Comparison of ENCODE assay signal across 20 cellular contexts in genomic region chr3:168087539-168087938, GRCh38.
"Had no signal": no experiment of that assay in that cellular context is flagged by ENCODE, and none has a peak within 500 bp of the region (broad histone marks: within the 10 kb centered on the region; RNA-seq: fewer than 3 reads in every experiment).

No MANE protein-coding gene starts in this region.

- H3K27ac ChIP-seq: ascending aorta, gastrocnemius medialis, ovary, psoas muscle, suprapubic skin had no signal

- H3K9me3 ChIP-seq: ascending aorta, gastrocnemius medialis, heart right ventricle, mucosa of descending colon, ovary, psoas muscle, suprapubic skin had no signal

- ATAC-seq: activated T-cell treated with anti-CD3 and anti-CD28 coated beads, Interleukin-2, amount 50 U/mL, for 4 hours; gastrocnemius medialis; heart right ventricle; mucosa of descending colon; psoas muscle had no signal

- FAIRE-seq: endometrium had no signal

- H3K4me3 ChIP-seq: ascending aorta, gastrocnemius medialis, heart right ventricle, mucosa of descending colon, ovary, psoas muscle, suprapubic skin had no signal

- H3K27me3 ChIP-seq: ascending aorta, gastrocnemius medialis, heart right ventricle, ovary, suprapubic skin had no signal

- DNase-seq: activated CD4-positive, alpha-beta T cell treated with anti-CD3 and anti-CD28 coated beads, Interleukin-2, amount 10 ng/mL, durations not matched to agents 24 days and 14 days; activated CD4-positive, CD25-positive, alpha-beta regulatory T cell; activated CD8-positive, alpha-beta memory T cell treated with anti-CD3 and anti-CD28 coated beads, Interleukin-2, amount 50 U/mL, for 4 hours; activated effector memory CD4-positive, alpha-beta T cell treated with Interleukin-2 at 50 U/mL for 16 hours; activated naive CD4-positive, alpha-beta T cell treated with anti-CD3 and anti-CD28 coated beads, Interleukin-2, amount 10 ng/mL, durations not matched to agents 7 days and 5 days; activated T-cell treated with anti-CD3 and anti-CD28 coated beads, Interleukin-2, amount 50 U/mL, for 4 hours; cerebellar nuclear complex; cortex of kidney; gastrocnemius medialis; heart right ventricle; mucosa of descending colon; naive B cell; ovary; psoas muscle; right cardiac atrium; stimulated activated CD4-positive, alpha-beta T cell treated with anti-CD3 and anti-CD28 coated beads, Interleukin-2, amount 100 ng/mL, for 24 hours; T-helper 9 cell had no signal

- H3K36me3 ChIP-seq: ascending aorta, gastrocnemius medialis, heart right ventricle, ovary, suprapubic skin had no signal
